Comparison of ENCODE assay signal across 10 cellular contexts in the genomic region with DNA sequence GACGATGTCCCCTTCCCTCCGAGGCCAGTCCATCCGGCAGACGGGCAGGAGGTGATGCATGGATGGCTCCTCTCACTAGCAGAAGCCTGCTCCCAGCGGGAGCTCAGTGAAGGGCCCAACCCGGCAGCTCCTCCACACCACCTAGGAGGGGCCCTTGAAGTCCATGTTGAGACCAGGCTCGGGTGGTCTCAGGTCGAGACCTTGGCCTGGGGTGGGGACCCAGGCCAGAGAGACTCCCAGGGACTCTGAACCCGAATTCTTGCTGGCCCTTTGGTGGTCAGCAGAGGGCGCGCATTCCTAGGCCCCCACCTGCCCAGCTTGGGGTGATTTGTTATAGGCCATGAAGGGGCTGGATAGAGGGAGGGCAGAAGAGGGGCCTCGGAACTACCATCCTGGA. TPM values are rescaled to one million over a fixed set of nuclear protein-coding genes. Genes with fewer than 3 reads are reported as not detected.
DNase-seq lines count a peak whose midpoint lies in the region; ATAC-seq and TF ChIP-seq lines count a peak whose summit lies in the region.
"Had no signal": no experiment of that assay in that cellular context is flagged by ENCODE, and none has a peak within 500 bp of the region (broad histone marks: within the 10 kb centered on the region; RNA-seq: fewer than 3 reads in every experiment).

No MANE protein-coding gene starts in this region.

- no peaks in the 10 kb centered on the region for H3K36me3 Mint-ChIP-seq in dendritic cell treated with granulocyte-macrophage colony-stimulating factor and Interleukin-4, amounts not matched to agents 40 ng/mL and 50 ng/mL, for 4 days (ENCODE audit: low read depth)
- no peaks in the 10 kb centered on the region for H3K36me3 Mint-ChIP-seq in nephron (ENCODE audit: low read depth)

- no peaks in the 10 kb centered on the region for H3K36me3 ChIP-seq in SJCRH30
- H3K36me3 ChIP-seq: SJSA1 had no signal

- H3K4me1 ChIP-seq in SJCRH30, result no peaks in the 10 kb centered on the region

- H3K27ac ChIP-seq in SJCRH30, result no peak overlapping the region
- H3K27ac ChIP-seq: SJSA1 had no signal

- peak; percentile 71 for TF ChIP-seq CTCF in GM12875 (IDR thresholded peaks at IDR 0.05; ENCODE audit: borderline replicate concordance, insufficient read depth, low read depth, low read length)
- TF ChIP-seq CTCF in nephron (IDR thresholded peaks at IDR 0.05; ENCODE audit: unreplicated experiment in 3 of 3), result peak; percentile 19 to 47 (median 34)

- intact Hi-C loops in dendritic cell treated with granulocyte-macrophage colony-stimulating factor and Interleukin-4, amounts not matched to agents 40 ng/mL and 50 ng/mL, for 4 days (cut with micrococcal nuclease), result no loop called here

- peaks cover 17% of the 10 kb centered on the region for H3K27me3 ChIP-seq in SJCRH30

- peak overlapping the region; percentile 55 for H3K4me3 Mint-ChIP-seq in dendritic cell treated with granulocyte-macrophage colony-stimulating factor and Interleukin-4, amounts not matched to agents 40 ng/mL and 50 ng/mL, for 4 days
- peak overlapping the region; percentile 80 to 85 (median 83) for H3K4me3 Mint-ChIP-seq in nephron

- H3K4me3 ChIP-seq in GM12875 (ENCODE audit: low read depth, low read length) (peak overlapping the region; percentile 51), SJCRH30 (peak overlapping the region; percentile 56)

- no peak overlapping the region for H3K27ac Mint-ChIP-seq in dendritic cell treated with granulocyte-macrophage colony-stimulating factor and Interleukin-4, amounts not matched to agents 40 ng/mL and 50 ng/mL, for 4 days
- H3K27ac Mint-ChIP-seq in nephron, result no peak overlapping the region

- peaks cover 60% of the 10 kb centered on the region for H3K27me3 Mint-ChIP-seq in dendritic cell treated with granulocyte-macrophage colony-stimulating factor and Interleukin-4, amounts not matched to agents 40 ng/mL and 50 ng/mL, for 4 days
- peaks cover 72% of the 10 kb centered on the region for H3K27me3 Mint-ChIP-seq in nephron (ENCODE audit: low read depth)

- DNase-seq in SJCRH30 (peak; percentile 27 to 47), HT-29 (ENCODE audit: low spot score) (no peak)

- no peaks in the 10 kb centered on the region for H3K9me3 Mint-ChIP-seq in dendritic cell treated with granulocyte-macrophage colony-stimulating factor and Interleukin-4, amounts not matched to agents 40 ng/mL and 50 ng/mL, for 4 days
- H3K9me3 Mint-ChIP-seq in nephron, result no peaks in the 10 kb centered on the region

- H3K4me1 Mint-ChIP-seq in dendritic cell treated with granulocyte-macrophage colony-stimulating factor and Interleukin-4, amounts not matched to agents 40 ng/mL and 50 ng/mL, for 4 days (ENCODE audit: low read depth), result peaks cover 7% of the 10 kb centered on the region
- peaks cover 8% of the 10 kb centered on the region for H3K4me1 Mint-ChIP-seq in nephron

- ATAC-seq in GM18868 (IDR thresholded peaks at IDR 0.05; ENCODE audit: unreplicated experiment) (no peak), GM18520 (IDR thresholded peaks at IDR 0.05; ENCODE audit: unreplicated experiment) (no peak), HG03108 (IDR thresholded peaks at IDR 0.05; ENCODE audit: unreplicated experiment) (no peak)

- no peaks in the 10 kb centered on the region for H3K9me3 ChIP-seq in SJCRH30 (replicated peaks)
- H3K9me3 ChIP-seq: SJSA1 had no signal

RNA-seq across cellular contexts. Expression of a gene that starts 0.6 kb away (rescaled TPM):
- 0.12 TPM in 1 of 2 replicates, not detected in the other for total RNA-seq in SJCRH30 (2014; rRNA removed; shearing (Covaris generic))
- not detected in 2 replicates for total RNA-seq in HT-29 (2014; rRNA removed; shearing (Covaris generic))
- total RNA-seq: lung, SJSA1 had no signal

RNA-seq across cellular contexts. Expression of a gene that starts 18.7 kb away (rescaled TPM):
- total RNA-seq in SJCRH30 (2014; rRNA removed; shearing (Covaris generic)), result 0.42 and 0.53 TPM in 2 replicates
- total RNA-seq in HT-29 (2014; rRNA removed; shearing (Covaris generic)), result not detected in 2 replicates

RNA-seq across cellular contexts. Expression of a gene that starts 33.1 kb away (rescaled TPM):
- 61.9 and 66.5 TPM in 2 replicates for total RNA-seq in SJCRH30 (2014; rRNA removed; shearing (Covaris generic))
- total RNA-seq in HT-29 (2014; rRNA removed; shearing (Covaris generic)), result 0.05 and 0.16 TPM in 2 replicates

Comparison
In these comparisons a context has a peak if more than half of its experiments do, and no peak if none do; other contexts are left out.
1. RNA of a gene that starts 33.1 kb away (total RNA-seq): 61.9 to 66.5 TPM in SJCRH30; 0.05 to 0.16 TPM in HT-29; every median in the first group is over 10 times any median in the second.